Comparison of ENCODE assay signal across 8 cellular contexts in genomic region chr19:55653651-55654322, GRCh38. TPM values are rescaled to one million over a fixed set of nuclear protein-coding genes. Genes with fewer than 3 reads are reported as not detected.
DNase-seq lines count a peak whose midpoint lies in the region; ATAC-seq and TF ChIP-seq lines count a peak whose summit lies in the region.

No MANE protein-coding gene starts in this region.

- DNase-seq in DMS153 treated with DMSO at 0.1 percent for 48 hours (lab: John Stamatoyannopoulos, UW; ENCODE audit: unreplicated experiment) (peak; percentile 93), HuH-7.5 (ENCODE audit: low spot score) (peak; percentile 99), activated T-cell treated with anti-CD3 and anti-CD28 coated beads for 1 hour (ENCODE audit: low read depth) (peak; percentile 100), epidermal melanocyte (ENCODE audit: insufficient read length, low spot score) (peak; percentile 98)
- peak; percentile 93 to 95 for DNase-seq in stimulated activated CD8-positive, alpha-beta memory T cell treated with anti-CD3 and anti-CD28 coated beads, Interleukin-2, amount 100 ng/mL, for 48 hours (ENCODE audit: low read depth in 2 of 2)

- H3K27me3 ChIP-seq in OCI-LY1 (ENCODE audit: insufficient read depth, low read length) (no peaks in the 10 kb centered on the region), mononuclear cell (ENCODE audit: insufficient read depth, low read length) (no peaks in the 10 kb centered on the region)

- TF ChIP-seq CTCF in OCI-LY1 (IDR thresholded peaks at IDR 0.05; ENCODE audit: low read length): peak; percentile 99

- H4K20me1 ChIP-seq in OCI-LY1 (ENCODE audit: insufficient read depth, low read length): no peaks in the 10 kb centered on the region; the same call in 1 of the 2 replicates

- peaks cover 40% of the 10 kb centered on the region for H3K4me1 ChIP-seq in OCI-LY1 (ENCODE audit: insufficient read depth, low read length, severe bottlenecking)
- H3K4me1 ChIP-seq in mononuclear cell (ENCODE audit: insufficient read depth, low read length): peaks cover 44% of the 10 kb centered on the region

- H3K36me3 ChIP-seq in OCI-LY1 (ENCODE audit: insufficient read depth, low read length): peaks cover 43% of the 10 kb centered on the region

- H3K4me2 ChIP-seq in OCI-LY1 (ENCODE audit: low read length): peak overlapping the region; percentile 64

- H3K9ac ChIP-seq in OCI-LY1 (ENCODE audit: low read length): peak overlapping the region; percentile 83

- H3F3A ChIP-seq in OCI-LY1 (ENCODE audit: insufficient read depth, low read length): no peaks in the 10 kb centered on the region

- H3K9me3 ChIP-seq in OCI-LY1 (ENCODE audit: low read length) (no peaks in the 10 kb centered on the region), mononuclear cell (ENCODE audit: low read depth, low read length) (no peaks in the 10 kb centered on the region)

- H3K4me3 ChIP-seq in OCI-LY1 (ENCODE audit: low read depth, low read length, poor library complexity, severe bottlenecking): peak overlapping the region; percentile 63
- peak overlapping the region; percentile 91 for H3K4me3 ChIP-seq in mononuclear cell (ENCODE audit: low read length)

- no peak overlapping the region for H2AFZ ChIP-seq in OCI-LY1 (ENCODE audit: low read length)

- H3K79me2 ChIP-seq in OCI-LY1 (ENCODE audit: insufficient read depth, low read length): peaks cover 34% of the 10 kb centered on the region

- peak; percentile 43 for ATAC-seq in GM21528 (IDR thresholded peaks at IDR 0.05; ENCODE audit: low FRiP score, unreplicated experiment)

- H3K9me2 ChIP-seq in OCI-LY1 (ENCODE audit: low read depth, low read length): no peaks in the 10 kb centered on the region

- H3K27ac ChIP-seq in OCI-LY1 (ENCODE audit: low read depth, low read length, poor library complexity, severe bottlenecking): peak overlapping the region; percentile 90

RNA-seq across cellular contexts. Expression of gene U2AF2, which starts 1.0 kb away (rescaled TPM):
- 55.6 TPM for total RNA-seq in mononuclear cell

RNA-seq across cellular contexts. Expression of gene CCDC106, which starts 5.8 kb away (rescaled TPM):
- 1.9 TPM for total RNA-seq in mononuclear cell

RNA-seq across cellular contexts. Expression of gene ZNF581, which starts 10.3 kb away (rescaled TPM):
- total RNA-seq in mononuclear cell: 19.0 TPM

RNA-seq across cellular contexts. Expression of gene ZNF580, which starts 13.0 kb away (rescaled TPM):
- total RNA-seq in mononuclear cell: 14.4 TPM

RNA-seq across cellular contexts. Expression of gene EPN1, which starts 21.2 kb away (rescaled TPM):
- total RNA-seq in mononuclear cell: 23.5 TPM

Comparison
In these comparisons a context has a peak if more than half of its experiments do, and no peak if none do; other contexts are left out.
1. Peak in every context shown above with its lines: DNase-seq, ATAC-seq, H3K4me3 ChIP-seq and H3K27ac ChIP-seq.